Comparison of ENCODE assay signal across 24 cellular contexts in genomic region chr16:89043636-89044393, GRCh38.
"Had no signal": no experiment of that assay in that cellular context is flagged by ENCODE, and none has a peak within 500 bp of the region (broad histone marks: within the 10 kb centered on the region; RNA-seq: fewer than 3 reads in every experiment).

No MANE protein-coding gene starts in this region.

- H3K27me3 ChIP-seq: vagina had no signal

- H3K27ac ChIP-seq: brain microvascular endothelial cell, gastrocnemius medialis, heart right ventricle, skin epidermis, transverse colon, vagina had no signal

- H3K4me1 Mint-ChIP-seq: central memory CD8-positive, alpha-beta T cell; immature natural killer cell had no signal

- H3K4me1 ChIP-seq: gastrocnemius medialis, heart right ventricle, transverse colon, vagina had no signal

- H3K36me3 Mint-ChIP-seq: immature natural killer cell, WTC11 had no signal

- H3K27me3 Mint-ChIP-seq: activated CD8-positive, alpha-beta T cell treated with anti-CD3 and anti-CD28 coated beads for 36 hours; activated T-cell treated with anti-CD3 and anti-CD28 coated beads, Interleukin-2, amount 50 U/mL, for 24 hours had no signal

- H3K9me3 Mint-ChIP-seq: activated T-helper 2 cell treated with anti-CD3 and anti-CD28 coated beads, Interferon-gamma antibody, Interleukin-2, Interleukin-4, amounts not matched to agents 10 μg/mL and 5 μg/mL and 100 μg/mL, durations not matched to agents 14 hours and 24 hours and 36 hours; nephron progenitor cell; T-helper 2 cell treated with Interferon-gamma antibody and Interleukin-4, amounts not matched to agents 5 μg/mL and 100 μg/mL, for 36 hours had no signal

- ATAC-seq: activated CD8-positive, alpha-beta T cell treated with anti-CD3 and anti-CD28 coated beads for 36 hours; esophagus mucosa; gastrocnemius medialis; heart right ventricle; WTC11 had no signal

- H3K36me3 ChIP-seq: brain microvascular endothelial cell, gastrocnemius medialis, heart right ventricle, transverse colon, vagina had no signal

- H3K9me3 ChIP-seq: gastrocnemius medialis, heart right ventricle, transverse colon, vagina had no signal

- H3K27ac Mint-ChIP-seq: activated CD8-positive, alpha-beta T cell treated with anti-CD3 and anti-CD28 coated beads for 36 hours; activated T-cell treated with anti-CD3 and anti-CD28 coated beads, Interleukin-2, amount 50 U/mL, for 24 hours; activated T-helper 2 cell treated with anti-CD3 and anti-CD28 coated beads, Interferon-gamma antibody, Interleukin-2, Interleukin-4, amounts not matched to agents 10 μg/mL and 5 μg/mL and 100 μg/mL, durations not matched to agents 14 hours and 24 hours and 36 hours; immature natural killer cell; nephron progenitor cell; progenitor cell of endocrine pancreas; stimulated activated naive CD8-positive, alpha-beta T cell treated with anti-CD3 and anti-CD28 coated beads, Interleukin-15, Interleukin-2, amounts not matched to agents 100 ng/mL and 50 ng/mL, for 24 hours; T-helper 2 cell treated with Interferon-gamma antibody and Interleukin-4, amounts not matched to agents 5 μg/mL and 100 μg/mL, for 36 hours; WTC11 had no signal

- H3K4me3 ChIP-seq: gastrocnemius medialis, heart right ventricle, lung, skin epidermis, transverse colon, vagina had no signal

- DNase-seq: activated CD4-positive, alpha-beta T cell treated with anti-CD3 and anti-CD28 coated beads for 4 hours; activated CD8-positive, alpha-beta T cell treated with anti-CD3 and anti-CD28 coated beads for 36 hours; activated naive CD4-positive, alpha-beta T cell treated with Interleukin-2 at 50 U/mL for 16 hours; activated T-cell treated with anti-CD3 and anti-CD28 coated beads, Interleukin-2, amount 50 U/mL, for 24 hours; brain microvascular endothelial cell; cortex of kidney; gastrocnemius medialis; immature natural killer cell; occipital lobe; stimulated activated CD4-positive, alpha-beta T cell treated with anti-CD3 and anti-CD28 coated beads, Interleukin-15, amount 100 ng/mL, for 24 hours; stimulated activated CD4-positive, alpha-beta T cell treated with anti-CD3 and anti-CD28 coated beads, Interleukin-2, amount 100 ng/mL, for 48 hours; transverse colon had no signal

- H3K4me3 Mint-ChIP-seq: activated CD8-positive, alpha-beta T cell treated with anti-CD3 and anti-CD28 coated beads for 36 hours; activated T-cell treated with anti-CD3 and anti-CD28 coated beads, Interleukin-2, amount 50 U/mL, for 24 hours; central memory CD8-positive, alpha-beta T cell; immature natural killer cell; nephron progenitor cell; stimulated activated naive CD8-positive, alpha-beta T cell treated with anti-CD3 and anti-CD28 coated beads, Interleukin-15, Interleukin-2, amounts not matched to agents 100 ng/mL and 50 ng/mL, for 24 hours; T-helper 2 cell treated with Interferon-gamma antibody and Interleukin-4, amounts not matched to agents 5 μg/mL and 100 μg/mL, for 36 hours; WTC11 had no signal
